9 cellular contexts compared by ENCODE assay signal in genomic region chr13:43908156-43909126, GRCh38. TPM values are rescaled to one million over a fixed set of nuclear protein-coding genes. Genes with fewer than 3 reads are reported as not detected.
DNase-seq lines count a peak whose midpoint lies in the region; TF ChIP-seq lines count a peak whose summit lies in the region.
"Had no signal": no experiment of that assay in that cellular context is flagged by ENCODE, and none has a peak within 500 bp of the region (broad histone marks: within the 10 kb centered on the region; RNA-seq: fewer than 3 reads in every experiment).

No MANE protein-coding gene starts in this region.

- H3K27me3 Mint-ChIP-seq in mesothelial cell of epicardium (ENCODE audit: low read depth), result peaks cover 2% of the 10 kb centered on the region

- no peak overlapping the region for H3K4me3 Mint-ChIP-seq in mesothelial cell of epicardium
- H3K4me3 Mint-ChIP-seq: IgD-negative memory B cell had no signal

- H3K4me1 Mint-ChIP-seq in mesothelial cell of epicardium, result peaks cover 9% of the 10 kb centered on the region

- H3K36me3 Mint-ChIP-seq in mesothelial cell of epicardium, result no peaks in the 10 kb centered on the region
- H3K36me3 Mint-ChIP-seq: IgD-negative memory B cell had no signal

- H3K4me3 ChIP-seq in AG10803 (ENCODE audit: low read length) (no peak overlapping the region), GM12864 (ENCODE audit: low read depth, low read length) (no peak overlapping the region), lower leg skin (ENCODE audit: low read depth, poor library complexity, severe bottlenecking) (no peak overlapping the region)

- no peaks in the 10 kb centered on the region for H3K9me3 Mint-ChIP-seq in mesothelial cell of epicardium
- H3K9me3 Mint-ChIP-seq: IgD-negative memory B cell had no signal

- 40% methylated on average over 2 of the region's 2 CpGs for WGBS in lower leg skin, 2 donors

- no peak for TF ChIP-seq POLR2A in lower leg skin (IDR thresholded peaks at IDR 0.05)

- H3K27ac Mint-ChIP-seq in mesothelial cell of epicardium, result no peak overlapping the region
- H3K27ac Mint-ChIP-seq: IgD-negative memory B cell had no signal

- DNase-seq in AG10803 (ENCODE audit: low read depth), result peak; percentile 72
- no peak for DNase-seq in GM12864 (ENCODE audit: low read depth)
- DNase-seq in NCI-H446 treated with DMSO at 0.1 percent for 48 hours (lab: John Stamatoyannopoulos, UW), result peak; percentile 24
- peak; percentile 66 for DNase-seq in dermis blood vessel endothelial cell
- DNase-seq in mesothelial cell of epicardium (ENCODE audit: low spot score in 2 of 2, unreplicated experiment in 2 of 2), result no peak
- no peak for DNase-seq in lower leg skin (ENCODE audit: low spot score in 2 of 2)
- no peak for DNase-seq in iPS-NIHi11 (ENCODE audit: low spot score)
- no peak for DNase-seq in stimulated activated CD4-positive, alpha-beta T cell treated with anti-CD3 and anti-CD28 coated beads, Interleukin-2, amount 100 ng/mL, for 24 hours

- intact Hi-C loops in lower leg skin (cut with DNase I; ENCODE audit: low total_unique reads), result no loop called here

- TF ChIP-seq CTCF in AG10803 (conservative IDR thresholded peaks at IDR 0.05; ENCODE audit: low read length), result peak; percentile 61
- peak; percentile 32 for TF ChIP-seq CTCF in GM12864 (IDR thresholded peaks at IDR 0.05; ENCODE audit: low read depth, low read length, missing control alignments)
- peak; percentile 84 for TF ChIP-seq CTCF in mesothelial cell of epicardium (IDR thresholded peaks at IDR 0.05; ENCODE audit: unreplicated experiment)
- TF ChIP-seq CTCF in lower leg skin (IDR thresholded peaks at IDR 0.05), result no peak

RNA-seq across cellular contexts. Expression of gene LACC1, which starts 28.7 kb away (rescaled TPM):
- 10.9 and 14.1 TPM in 2 replicates for total RNA-seq in dermis blood vessel endothelial cell
- 2.0 to 2.3 TPM (median 2.1 TPM) in 3 replicates for total RNA-seq in mesothelial cell of epicardium
- 1 to 10 TPM; 2.7 to 6.8 (median 4.3) TPM for total RNA-seq in lower leg skin

RNA-seq across cellular contexts. Expression of gene CCDC122, which starts 28.9 kb away (rescaled TPM):
- total RNA-seq in dermis blood vessel endothelial cell (0.68 and 5.4 TPM in 2 replicates), mesothelial cell of epicardium (11.2 to 16.4 TPM (median 11.5 TPM) in 3 replicates), lower leg skin (1 to 10 TPM; 1.3 to 5.1 (median 2.1) TPM)

Comparison
In these comparisons a context has a peak if more than half of its experiments do, and no peak if none do; other contexts are left out.
1. DNase-seq: peak in AG10803 (single experiment), NCI-H446 treated with DMSO at 0.1 percent for 48 hours (single experiment) and dermis blood vessel endothelial cell (single experiment); none in GM12864 (single experiment), mesothelial cell of epicardium (0 of 2), lower leg skin (0 of 2), iPS-NIHi11 (single experiment) and stimulated activated CD4-positive, alpha-beta T cell treated with anti-CD3 and anti-CD28 coated beads, Interleukin-2, amount 100 ng/mL, for 24 hours (0 of 2).
2. CTCF ChIP-seq: peak in AG10803 (single experiment), GM12864 (single experiment) and mesothelial cell of epicardium (single experiment); none in lower leg skin (0 of 3).